ENCODE assay signal across 1 cellular context in the genomic region with DNA sequence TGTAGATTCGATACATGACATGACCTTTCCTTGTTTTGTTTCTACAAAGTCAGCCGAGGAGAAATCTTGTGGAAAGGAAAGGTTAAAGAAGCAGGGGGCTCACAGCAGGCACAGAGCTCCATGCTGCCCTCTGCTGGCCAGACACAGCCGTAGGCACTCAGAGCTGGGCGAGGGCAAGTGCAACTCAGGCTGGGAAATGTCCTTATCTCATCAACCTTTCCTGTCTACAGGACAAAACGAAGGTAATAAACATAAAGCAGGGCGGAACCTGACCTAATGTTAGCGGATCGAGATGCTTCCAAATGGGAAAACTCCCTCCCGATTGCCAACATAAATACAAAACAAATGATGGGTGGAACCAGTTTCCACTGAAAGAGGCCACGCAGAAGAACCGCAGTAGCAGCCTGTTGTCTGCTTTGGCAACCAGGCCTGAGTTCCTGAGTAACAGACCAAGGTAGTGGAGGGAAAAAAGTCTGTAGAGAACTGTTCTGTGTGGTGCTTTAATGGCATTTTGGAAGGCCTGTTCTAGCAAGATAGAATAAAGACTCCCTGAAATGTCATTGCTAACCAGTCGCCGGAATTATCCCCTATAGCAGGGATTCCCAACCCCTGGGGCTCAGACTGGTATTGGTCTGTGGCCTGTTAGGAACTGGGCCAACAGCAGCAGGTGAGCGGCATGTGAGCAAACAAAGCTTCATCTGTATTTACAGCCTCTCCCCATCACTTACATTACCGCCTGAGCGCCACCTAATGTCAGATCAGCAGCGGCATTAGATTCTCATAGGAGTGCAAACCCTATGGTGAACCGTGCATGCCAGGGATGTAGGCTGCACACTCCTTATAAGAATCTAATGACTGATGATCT.
TF ChIP-seq lines count a peak whose summit lies in the region.

No MANE protein-coding gene starts in this region.

TF ChIP-seq in GM23338, 12 proteins besides CTCF, POLR2A, EP300 and RAD21:
- TF ChIP-seq, protein P1, sequence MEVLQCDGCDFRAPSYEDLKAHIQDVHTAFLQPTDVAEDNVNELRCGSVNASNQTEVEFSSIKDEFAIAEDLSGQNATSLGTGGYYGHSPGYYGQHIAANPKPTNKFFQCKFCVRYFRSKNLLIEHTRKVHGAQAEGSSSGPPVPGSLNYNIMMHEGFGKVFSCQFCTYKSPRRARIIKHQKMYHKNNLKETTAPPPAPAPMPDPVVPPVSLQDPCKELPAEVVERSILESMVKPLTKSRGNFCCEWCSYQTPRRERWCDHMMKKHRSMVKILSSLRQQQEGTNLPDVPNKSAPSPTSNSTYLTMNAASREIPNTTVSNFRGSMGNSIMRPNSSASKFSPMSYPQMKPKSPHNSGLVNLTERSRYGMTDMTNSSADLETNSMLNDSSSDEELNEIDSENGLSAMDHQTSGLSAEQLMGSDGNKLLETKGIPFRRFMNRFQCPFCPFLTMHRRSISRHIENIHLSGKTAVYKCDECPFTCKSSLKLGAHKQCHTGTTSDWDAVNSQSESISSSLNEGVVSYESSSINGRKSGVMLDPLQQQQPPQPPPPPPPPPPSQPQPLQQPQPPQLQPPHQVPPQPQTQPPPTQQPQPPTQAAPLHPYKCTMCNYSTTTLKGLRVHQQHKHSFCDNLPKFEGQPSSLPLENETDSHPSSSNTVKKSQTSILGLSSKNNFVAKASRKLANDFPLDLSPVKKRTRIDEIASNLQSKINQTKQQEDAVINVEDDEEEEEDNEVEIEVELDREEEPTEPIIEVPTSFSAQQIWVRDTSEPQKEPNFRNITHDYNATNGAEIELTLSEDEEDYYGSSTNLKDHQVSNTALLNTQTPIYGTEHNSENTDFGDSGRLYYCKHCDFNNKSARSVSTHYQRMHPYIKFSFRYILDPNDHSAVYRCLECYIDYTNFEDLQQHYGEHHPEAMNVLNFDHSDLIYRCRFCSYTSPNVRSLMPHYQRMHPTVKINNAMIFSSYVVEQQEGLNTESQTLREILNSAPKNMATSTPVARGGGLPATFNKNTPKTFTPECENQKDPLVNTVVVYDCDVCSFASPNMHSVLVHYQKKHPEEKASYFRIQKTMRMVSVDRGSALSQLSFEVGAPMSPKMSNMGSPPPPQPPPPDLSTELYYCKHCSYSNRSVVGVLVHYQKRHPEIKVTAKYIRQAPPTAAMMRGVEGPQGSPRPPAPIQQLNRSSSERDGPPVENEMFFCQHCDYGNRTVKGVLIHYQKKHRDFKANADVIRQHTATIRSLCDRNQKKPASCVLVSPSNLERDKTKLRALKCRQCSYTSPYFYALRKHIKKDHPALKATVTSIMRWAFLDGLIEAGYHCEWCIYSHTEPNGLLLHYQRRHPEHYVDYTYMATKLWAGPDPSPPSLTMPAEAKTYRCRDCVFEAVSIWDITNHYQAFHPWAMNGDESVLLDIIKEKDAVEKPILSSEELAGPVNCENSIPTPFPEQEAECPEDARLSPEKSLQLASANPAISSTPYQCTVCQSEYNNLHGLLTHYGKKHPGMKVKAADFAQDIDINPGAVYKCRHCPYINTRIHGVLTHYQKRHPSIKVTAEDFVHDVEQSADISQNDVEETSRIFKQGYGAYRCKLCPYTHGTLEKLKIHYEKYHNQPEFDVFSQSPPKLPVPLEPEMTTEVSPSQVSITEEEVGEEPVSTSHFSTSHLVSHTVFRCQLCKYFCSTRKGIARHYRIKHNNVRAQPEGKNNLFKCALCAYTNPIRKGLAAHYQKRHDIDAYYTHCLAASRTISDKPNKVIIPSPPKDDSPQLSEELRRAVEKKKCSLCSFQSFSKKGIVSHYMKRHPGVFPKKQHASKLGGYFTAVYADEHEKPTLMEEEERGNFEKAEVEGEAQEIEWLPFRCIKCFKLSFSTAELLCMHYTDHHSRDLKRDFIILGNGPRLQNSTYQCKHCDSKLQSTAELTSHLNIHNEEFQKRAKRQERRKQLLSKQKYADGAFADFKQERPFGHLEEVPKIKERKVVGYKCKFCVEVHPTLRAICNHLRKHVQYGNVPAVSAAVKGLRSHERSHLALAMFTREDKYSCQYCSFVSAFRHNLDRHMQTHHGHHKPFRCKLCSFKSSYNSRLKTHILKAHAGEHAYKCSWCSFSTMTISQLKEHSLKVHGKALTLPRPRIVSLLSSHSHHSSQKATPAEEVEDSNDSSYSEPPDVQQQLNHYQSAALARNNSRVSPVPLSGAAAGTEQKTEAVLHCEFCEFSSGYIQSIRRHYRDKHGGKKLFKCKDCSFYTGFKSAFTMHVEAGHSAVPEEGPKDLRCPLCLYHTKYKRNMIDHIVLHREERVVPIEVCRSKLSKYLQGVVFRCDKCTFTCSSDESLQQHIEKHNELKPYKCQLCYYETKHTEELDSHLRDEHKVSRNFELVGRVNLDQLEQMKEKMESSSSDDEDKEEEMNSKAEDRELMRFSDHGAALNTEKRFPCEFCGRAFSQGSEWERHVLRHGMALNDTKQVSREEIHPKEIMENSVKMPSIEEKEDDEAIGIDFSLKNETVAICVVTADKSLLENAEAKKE (CRISPR knock-in tag; IDR thresholded peaks at IDR 0.05): no peak
- TF ChIP-seq JUNB (IDR thresholded peaks at IDR 0.05; ENCODE audit: unreplicated experiment): no peak
- no peak for TF ChIP-seq EZH2 (IDR thresholded peaks at IDR 0.05; ENCODE audit: low read depth, unreplicated experiment)
- TF ChIP-seq CREB1 (CRISPR knock-in tag; IDR thresholded peaks at IDR 0.05; ENCODE audit: low read depth): no peak
- no peak for TF ChIP-seq POLR2AphosphoS5 (IDR thresholded peaks at IDR 0.05; ENCODE audit: low read depth)
- TF ChIP-seq REST (IDR thresholded peaks at IDR 0.05; ENCODE audit: unreplicated experiment): no peak
- no peak for TF ChIP-seq EZH2phosphoT487 (IDR thresholded peaks at IDR 0.05; ENCODE audit: unreplicated experiment)
- TF ChIP-seq STAT1 (IDR thresholded peaks at IDR 0.05; ENCODE audit: unreplicated experiment): no peak
- TF ChIP-seq ZNF114 (CRISPR knock-in tag; IDR thresholded peaks at IDR 0.05): no peak
- TF ChIP-seq NANOG (IDR thresholded peaks at IDR 0.05; ENCODE audit: borderline replicate concordance): no peak
